18 cellular contexts compared by ENCODE assay signal in genomic region chr19:34794289-34794960, GRCh38. TPM values are rescaled to one million over a fixed set of nuclear protein-coding genes. Genes with fewer than 3 reads are reported as not detected.
DNase-seq lines count a peak whose midpoint lies in the region; ATAC-seq and TF ChIP-seq lines count a peak whose summit lies in the region.
"Had no signal": no experiment of that assay in that cellular context is flagged by ENCODE, and none has a peak within 500 bp of the region (broad histone marks: within the 10 kb centered on the region; RNA-seq: fewer than 3 reads in every experiment).

No MANE protein-coding gene starts in this region.

- CTCF ChIA-PET in activated CD4-positive, alpha-beta memory T cell treated with anti-CD3 and anti-CD28 coated beads, Interleukin-2, amount 10 ng/mL, durations not matched to agents 7 days and 5 days (lab: Charles Lee) = no interaction called here

- no peaks in the 10 kb centered on the region for H3K9me3 ChIP-seq in CD4-positive, CD25-positive, alpha-beta regulatory T cell (ENCODE audit: control insufficient read depth in 2 of 2, low read length in 2 of 2)

- H3K36me3 ChIP-seq in CD4-positive, CD25-positive, alpha-beta regulatory T cell (ENCODE audit: control insufficient read depth, insufficient read depth, low read length) = no peaks in the 10 kb centered on the region

- H3K4me1 ChIP-seq in CD4-positive, CD25-positive, alpha-beta regulatory T cell (ENCODE audit: control insufficient read depth, insufficient read depth, low read length, poor library complexity, severe bottlenecking) = peaks cover 2% of the 10 kb centered on the region

- H3K4me3 ChIP-seq in CD4-positive, CD25-positive, alpha-beta regulatory T cell (ENCODE audit: low read depth, low read length) = no peak overlapping the region
- no peak overlapping the region for H3K4me3 ChIP-seq in choroid plexus epithelial cell (ENCODE audit: low read depth, low read length)

- H3K4me1 Mint-ChIP-seq in CD4-positive, CD25-positive, alpha-beta regulatory T cell = peaks cover 0 to 29% (median 19%) of the 10 kb centered on the region in 4 donors
- H3K4me1 Mint-ChIP-seq in naive thymus-derived CD8-positive, alpha-beta T cell = peaks cover 3 to 22% (median 13%) of the 10 kb centered on the region in 4 donors
- no peaks in the 10 kb centered on the region for H3K4me1 Mint-ChIP-seq in activated CD4-positive, alpha-beta memory T cell treated with anti-CD3 and anti-CD28 coated beads, Interleukin-2, amount 10 ng/mL, durations not matched to agents 7 days and 5 days

- ATAC-seq in CD4-positive, CD25-positive, alpha-beta regulatory T cell (ENCODE audit: low read depth in 2 of 2) = peak; percentile 16 to 78
- ATAC-seq in naive thymus-derived CD8-positive, alpha-beta T cell = peak in 1 of 2 donors; percentile 74
- ATAC-seq in HG03342 (IDR thresholded peaks at IDR 0.05; ENCODE audit: unreplicated experiment) = no peak
- ATAC-seq: PC-3 had no signal

- peak overlapping the region; percentile 73 to 84 (median 83) for H3K27ac Mint-ChIP-seq in CD4-positive, CD25-positive, alpha-beta regulatory T cell
- H3K27ac Mint-ChIP-seq in naive thymus-derived CD8-positive, alpha-beta T cell = peak overlapping the region in 8 of 10 donors; percentile 6 to 67 (median 54)
- H3K27ac Mint-ChIP-seq in activated CD4-positive, alpha-beta memory T cell treated with anti-CD3 and anti-CD28 coated beads, Interleukin-2, amount 10 ng/mL, durations not matched to agents 7 days and 5 days = no peak overlapping the region

- TF ChIP-seq CTCF in choroid plexus epithelial cell (conservative IDR thresholded peaks at IDR 0.05; ENCODE audit: low read depth, low read length) = no peak

- POLR2A ChIA-PET in naive thymus-derived CD8-positive, alpha-beta T cell (lab: Charles Lee) = interaction anchor here (0.6 kb wide), 1 partner anchor 223 kb away, joined by 5 read pairs; no protein-coding TSS in a partner anchor
- POLR2A ChIA-PET in activated CD4-positive, alpha-beta memory T cell treated with anti-CD3 and anti-CD28 coated beads, Interleukin-2, amount 10 ng/mL, durations not matched to agents 7 days and 5 days (lab: Charles Lee) = no interaction called here

- H3K4me3 Mint-ChIP-seq in CD4-positive, CD25-positive, alpha-beta regulatory T cell = peak overlapping the region in 3 of 4 donors; percentile 28 to 34 (median 33)
- peak overlapping the region in 2 of 10 donors; percentile 22 to 58 for H3K4me3 Mint-ChIP-seq in naive thymus-derived CD8-positive, alpha-beta T cell
- no peak overlapping the region for H3K4me3 Mint-ChIP-seq in activated CD4-positive, alpha-beta memory T cell treated with anti-CD3 and anti-CD28 coated beads, Interleukin-2, amount 10 ng/mL, durations not matched to agents 7 days and 5 days

- peak in 1 of 3 donors; percentile 25 for DNase-seq in CD4-positive, CD25-positive, alpha-beta regulatory T cell
- DNase-seq in M059J (ENCODE audit: low read depth) (peak; percentile 20), choroid plexus epithelial cell (ENCODE audit: low read depth) (peak; percentile 5), UCSD-AML1 (lab: John Stamatoyannopoulos, UW; ENCODE audit: unreplicated experiment) (no peak), ureter (ENCODE audit: low spot score) (no peak)
- DNase-seq in naive thymus-derived CD8-positive, alpha-beta T cell = peak in 1 of 10 donors; percentile 37
- no peak for DNase-seq in activated CD4-positive, alpha-beta memory T cell treated with anti-CD3 and anti-CD28 coated beads, Interleukin-2, amount 10 ng/mL, durations not matched to agents 7 days and 5 days
- DNase-seq: ACHN, C1 segment of cervical spinal cord, DMS79 treated with DMSO at 0.1 percent for 48 hours, HCEC 1CT, NCI-H1694 treated with DMSO at 0.1 percent for 48 hours, NCI-H510A, NCI-H82, PC-3, RPMI8226, SIG-M5 had no signal

- no peaks in the 10 kb centered on the region for H3K27me3 ChIP-seq in CD4-positive, CD25-positive, alpha-beta regulatory T cell (ENCODE audit: control insufficient read depth, insufficient read depth, low read length)

- H3K27me3 Mint-ChIP-seq in CD4-positive, CD25-positive, alpha-beta regulatory T cell = no peaks in the 10 kb centered on the region
- H3K27me3 Mint-ChIP-seq in naive thymus-derived CD8-positive, alpha-beta T cell = no peaks in the 10 kb centered on the region
- H3K27me3 Mint-ChIP-seq in activated CD4-positive, alpha-beta memory T cell treated with anti-CD3 and anti-CD28 coated beads, Interleukin-2, amount 10 ng/mL, durations not matched to agents 7 days and 5 days = no peaks in the 10 kb centered on the region

- H3K36me3 Mint-ChIP-seq in CD4-positive, CD25-positive, alpha-beta regulatory T cell = peaks cover 20% of the 10 kb centered on the region
- H3K36me3 Mint-ChIP-seq in naive thymus-derived CD8-positive, alpha-beta T cell = peaks cover 0 to 26% (median 7%) of the 10 kb centered on the region in 3 donors
- H3K36me3 Mint-ChIP-seq in activated CD4-positive, alpha-beta memory T cell treated with anti-CD3 and anti-CD28 coated beads, Interleukin-2, amount 10 ng/mL, durations not matched to agents 7 days and 5 days (ENCODE audit: low read depth) = no peaks in the 10 kb centered on the region

- H3K9me3 Mint-ChIP-seq in CD4-positive, CD25-positive, alpha-beta regulatory T cell = peaks cover 0 to 13% (median 8%) of the 10 kb centered on the region in 7 donors
- H3K9me3 Mint-ChIP-seq in naive thymus-derived CD8-positive, alpha-beta T cell = peaks cover 3 to 23% (median 13%) of the 10 kb centered on the region in 9 donors
- peaks cover 17% of the 10 kb centered on the region for H3K9me3 Mint-ChIP-seq in activated CD4-positive, alpha-beta memory T cell treated with anti-CD3 and anti-CD28 coated beads, Interleukin-2, amount 10 ng/mL, durations not matched to agents 7 days and 5 days

- no peak overlapping the region for H3K27ac ChIP-seq in CD4-positive, CD25-positive, alpha-beta regulatory T cell (ENCODE audit: insufficient read depth, low read length, poor library complexity, severe bottlenecking)

RNA-seq across cellular contexts. Expression of gene ZNF599, which starts 21.4 kb away (rescaled TPM):
- 4.6 TPM for total RNA-seq in CD4-positive, CD25-positive, alpha-beta regulatory T cell
- 1 to 10 TPM; 5.8 to 8.3 (median 6.9) TPM for polyA plus RNA-seq in CD4-positive, CD25-positive, alpha-beta regulatory T cell
- 8.4 and 10.5 TPM in 2 replicates for total RNA-seq in M059J (2014; rRNA removed; shearing (Covaris generic))
- total RNA-seq in naive thymus-derived CD8-positive, alpha-beta T cell = 10 to 100 TPM; 10.7 to 11.3 TPM
- 1 to 10 TPM; 8.6 to 9.5 (median 9.1) TPM for polyA plus RNA-seq in naive thymus-derived CD8-positive, alpha-beta T cell
- 7.3 TPM for total RNA-seq in ureter
- 1 to 10 TPM; 4.1 to 4.9 TPM for total RNA-seq in activated CD4-positive, alpha-beta memory T cell treated with anti-CD3 and anti-CD28 coated beads, Interleukin-2, amount 10 ng/mL, durations not matched to agents 7 days and 5 days
- total RNA-seq: PC-3 had no signal

Comparison
In these comparisons a context has a peak if more than half of its experiments do, and no peak if none do; other contexts are left out.
1. DNase-seq: peak in M059J (single experiment) and choroid plexus epithelial cell (single experiment); none in UCSD-AML1 (single experiment), ureter (single experiment) and activated CD4-positive, alpha-beta memory T cell treated with anti-CD3 and anti-CD28 coated beads, Interleukin-2, amount 10 ng/mL, durations not matched to agents 7 days and 5 days (single experiment).